In the genomic region with DNA sequence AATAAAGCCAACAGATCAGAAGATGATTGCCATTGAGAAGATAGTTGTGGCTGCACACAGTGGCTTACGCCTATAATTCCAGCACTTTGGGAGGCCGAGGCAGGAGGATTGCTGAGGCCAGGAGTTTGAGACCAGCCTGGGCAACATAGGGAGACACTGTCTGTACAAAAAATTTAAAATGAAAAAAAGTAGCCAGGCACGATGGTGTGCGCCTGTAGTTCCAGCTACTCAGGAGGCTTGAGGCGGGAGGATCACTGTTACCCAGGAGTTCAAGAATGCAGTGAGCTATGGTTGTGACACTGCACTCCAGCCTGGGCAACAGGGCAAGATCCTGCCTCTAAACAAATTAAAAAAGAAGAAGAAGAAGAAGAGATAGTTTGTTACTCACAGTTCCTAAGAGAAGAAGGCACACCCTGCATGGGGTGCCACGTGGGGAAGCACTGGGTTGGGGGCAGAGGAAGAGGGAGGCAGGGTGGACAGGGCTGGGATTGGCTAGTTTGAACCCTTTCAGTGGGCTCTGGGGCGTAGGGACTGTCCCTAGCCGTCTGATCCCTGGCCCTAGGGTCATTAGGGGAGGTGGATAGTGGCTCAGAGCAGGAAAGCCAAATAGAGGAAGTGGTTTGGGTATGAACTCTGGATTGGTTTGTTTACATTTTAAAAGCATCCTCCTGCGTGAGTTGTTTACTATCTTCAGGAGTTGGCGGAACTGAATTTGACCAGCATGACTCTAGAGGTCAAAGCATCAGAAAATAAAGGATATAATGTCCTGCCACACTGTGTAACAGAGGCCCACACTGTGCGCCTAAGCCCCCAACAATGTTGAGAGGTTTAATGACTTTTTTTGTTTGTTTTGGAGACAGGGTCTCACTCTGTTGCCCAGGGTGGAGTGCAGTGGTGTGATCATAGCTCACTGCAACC, we compare ENCODE assay signal across 9 cellular contexts.
DNase-seq lines count a peak whose midpoint lies in the region; ATAC-seq and TF ChIP-seq lines count a peak whose summit lies in the region.
"Had no signal": no experiment of that assay in that cellular context is flagged by ENCODE, and none has a peak within 500 bp of the region (broad histone marks: within the 10 kb centered on the region; RNA-seq: fewer than 3 reads in every experiment).

No MANE protein-coding gene starts in this region.

- peaks cover 3% of the 10 kb centered on the region for H4K20me1 ChIP-seq in H9 (ENCODE audit: control insufficient read depth, insufficient read depth, insufficient read length)

- TF ChIP-seq CTCF in A673 (conservative IDR thresholded peaks at IDR 0.05; ENCODE audit: low read depth, low read length) (no peak), H9 (conservative IDR thresholded peaks at IDR 0.05) (no peak)

- H3K9me3 Mint-ChIP-seq in H9: no peaks in the 10 kb centered on the region

- H4K91ac ChIP-seq in H9 (ENCODE audit: insufficient read length, low read depth, low read length): no peak overlapping the region

- no peak overlapping the region for H3K56ac ChIP-seq in H9 (ENCODE audit: insufficient read length, low read depth, low read length)

- peak overlapping the region; percentile 40 for H3K27ac ChIP-seq in A673 (ENCODE audit: low read depth, low read length, poor library complexity, severe bottlenecking)
- H3K27ac ChIP-seq in H9 (ENCODE audit: insufficient read length, low read depth, low read length): no peak overlapping the region

- no peak overlapping the region for H3K4me2 ChIP-seq in H9 (ENCODE audit: insufficient read depth, insufficient read length, low read length)

- CTCF ChIA-PET in A673 (lab: Charles Lee): no interaction called here

- intact Hi-C loops in A673 (cut with micrococcal nuclease; ENCODE audit: unreplicated experiment): no loop called here

- no peak overlapping the region for H3K14ac ChIP-seq in H9 (ENCODE audit: insufficient read depth, low read length)

- no peaks in the 10 kb centered on the region for H3K27me3 ChIP-seq in A673 (replicated peaks; ENCODE audit: insufficient read depth, low read depth, low read length, poor library complexity)
- no peaks in the 10 kb centered on the region for H3K27me3 ChIP-seq in H9 (ENCODE audit: insufficient read depth, low read length)

- H4K5ac ChIP-seq in H9 (ENCODE audit: insufficient read length, low read depth, low read length): no peak overlapping the region

- no peaks in the 10 kb centered on the region for H3K79me1 ChIP-seq in H9 (ENCODE audit: insufficient read depth, low read depth, low read length, poor library complexity, severe bottlenecking)

- no peak overlapping the region for H3K18ac ChIP-seq in H9 (ENCODE audit: insufficient read length, low read depth, low read length)

- POLR2A ChIA-PET in A673 (lab: Charles Lee; ENCODE audit: low non-redundant PET): no interaction called here

- H3K27ac Mint-ChIP-seq in H9: no peak overlapping the region

- H2BK12ac ChIP-seq in H9 (ENCODE audit: insufficient read length, low read depth, low read length): no peak overlapping the region

- no peak overlapping the region for H3K9ac ChIP-seq in H9 (ENCODE audit: extremely low read depth, insufficient read length, low read length)

- H3K79me2 ChIP-seq in H9 (ENCODE audit: insufficient read depth, low read length): no peaks in the 10 kb centered on the region

- H2BK20ac ChIP-seq in H9 (ENCODE audit: low read depth, low read length, poor library complexity, severe bottlenecking): no peak overlapping the region

- peaks cover 10% of the 10 kb centered on the region for H3K4me1 ChIP-seq in A673 (ENCODE audit: insufficient read depth, low read length, poor library complexity, severe bottlenecking)
- no peaks in the 10 kb centered on the region; the same call in 1 of the 2 replicates for H3K4me1 ChIP-seq in H9 (ENCODE audit: insufficient read depth, low read length)

- peaks cover 6 to 10% of the 10 kb centered on the region in 2 experiments for H3K4me1 Mint-ChIP-seq in H9

- H3K36me3 ChIP-seq in A673 (ENCODE audit: insufficient read depth, low read length, poor library complexity, severe bottlenecking): no peaks in the 10 kb centered on the region

- H2AK5ac ChIP-seq in H9 (ENCODE audit: insufficient read length, low read length): no peak overlapping the region

- H4K8ac ChIP-seq in H9 (replicated peaks; ENCODE audit: insufficient read length, low read depth, low read length): no peak overlapping the region

- H3K36me3 Mint-ChIP-seq in H9 (ENCODE audit: insufficient read depth in 1 of 3, low read depth in 3 of 3): no peaks in the 10 kb centered on the region

- H3K23me2 ChIP-seq in H9 (ENCODE audit: insufficient read length, low read depth, low read length, poor library complexity, severe bottlenecking): no peaks in the 10 kb centered on the region

- no peak overlapping the region for H3K4ac ChIP-seq in H9 (ENCODE audit: low read depth, low read length)

- ATAC-seq in GM18907 (IDR thresholded peaks at IDR 0.05; ENCODE audit: unreplicated experiment) (peak; percentile 70), esophagus mucosa (peak; percentile 15), HG02970 (IDR thresholded peaks at IDR 0.05; ENCODE audit: low FRiP score, unreplicated experiment) (no peak)

- H3K4me3 Mint-ChIP-seq in H9: no peak overlapping the region

- no peaks in the 10 kb centered on the region for H3K9me3 ChIP-seq in A673 (ENCODE audit: low read depth, low read length, poor library complexity, severe bottlenecking)
- no peaks in the 10 kb centered on the region for H3K9me3 ChIP-seq in H9 (ENCODE audit: control insufficient read depth, low read depth, low read length)

- no TSS peak for BruUV-seq in A673 (replicated peaks; lab: Mats Ljungman, UMichigan)

- H2AFZ ChIP-seq in H9 (ENCODE audit: low read length): no peak overlapping the region

- no peak overlapping the region for H3K23ac ChIP-seq in H9 (ENCODE audit: insufficient read length, low read depth, low read length)

- no peak overlapping the region for H2BK15ac ChIP-seq in H9 (ENCODE audit: low read depth, low read length)

- H3K4me3 ChIP-seq in A673 (ENCODE audit: low read depth, low read length, poor library complexity, severe bottlenecking): no peak overlapping the region

- peaks cover 4% of the 10 kb centered on the region for H3K27me3 Mint-ChIP-seq in H9 (ENCODE audit: low read depth)

- no peak overlapping the region for H2BK5ac ChIP-seq in H9 (ENCODE audit: insufficient read length, low read length)

- H3T11ph ChIP-seq in H9 (ENCODE audit: low read length): no peak overlapping the region

- no CpG with 5 or more reads among the region's 11 CpGs for WGBS in H9 (ENCODE audit: extremely low coverage, insufficient read length, low lambda C conversion rate)

- no peak overlapping the region for H2BK120ac ChIP-seq in H9 (ENCODE audit: low read depth, low read length, poor library complexity, severe bottlenecking)

- DNase-seq in A673 (ENCODE audit: low spot score): no peak
- DNase-seq in NOMO-1 treated with DMSO at 0.1 percent for 48 hours (lab: John Stamatoyannopoulos, UW; ENCODE audit: unreplicated experiment): peak; percentile 62
- DNase-seq in H9: no peak
- DNase-seq in stimulated activated CD8-positive, alpha-beta memory T cell treated with anti-CD3 and anti-CD28 coated beads, Interleukin-4, amount 100 ng/mL, for 48 hours: no peak
- no peak for DNase-seq in NCI-H2227 treated with DMSO at 0.1 percent for 48 hours (lab: John Stamatoyannopoulos, UW)
- DNase-seq: NCI-H69 had no signal
